In genomic region chr21:29196021-29196663, GRCh38 we compare ENCODE assay signal across 8 cellular contexts.
DNase-seq lines count a peak whose midpoint lies in the region; ATAC-seq and TF ChIP-seq lines count a peak whose summit lies in the region.

No MANE protein-coding gene starts in this region.

- peak overlapping the region; percentile 78 for H3K4me3 Mint-ChIP-seq in activated T-cell treated with anti-CD3 and anti-CD28 coated beads, Interleukin-2, amount 50 U/mL, for 4 hours

- ATAC-seq in HG03045 (IDR thresholded peaks at IDR 0.05; ENCODE audit: unreplicated experiment) (peak; percentile 95), sciatic nerve (peak; percentile 91)
- peak; percentile 97 to 99 for ATAC-seq in activated T-cell treated with anti-CD3 and anti-CD28 coated beads, Interleukin-2, amount 50 U/mL, for 4 hours

- DNase-seq in activated gamma-delta T cell treated with Interleukin-2 at 50 U/mL for 16 hours (peak; percentile 7), activated gamma-delta T cell (lab: John Stamatoyannopoulos, UW) (no peak), foreskin melanocyte (peak; percentile 72), sciatic nerve (ENCODE audit: low spot score) (no peak), NCI-H1092 treated with DMSO at 0.1 percent for 48 hours (lab: John Stamatoyannopoulos, UW) (no peak)
- DNase-seq in activated T-cell treated with anti-CD3 and anti-CD28 coated beads, Interleukin-2, amount 50 U/mL, for 4 hours, result peak; percentile 54

- intact Hi-C loops in sciatic nerve (cut with DNase I), result no loop called here

- peaks cover 25% of the 10 kb centered on the region for H3K9me3 Mint-ChIP-seq in activated T-cell treated with anti-CD3 and anti-CD28 coated beads, Interleukin-2, amount 50 U/mL, for 4 hours

- H3K4me1 Mint-ChIP-seq in activated T-cell treated with anti-CD3 and anti-CD28 coated beads, Interleukin-2, amount 50 U/mL, for 4 hours (ENCODE audit: low read depth), result peaks cover 28% of the 10 kb centered on the region

- H3K36me3 Mint-ChIP-seq in activated T-cell treated with anti-CD3 and anti-CD28 coated beads, Interleukin-2, amount 50 U/mL, for 4 hours (ENCODE audit: insufficient read depth), result peaks cover 3% of the 10 kb centered on the region

- H3K27me3 Mint-ChIP-seq in activated T-cell treated with anti-CD3 and anti-CD28 coated beads, Interleukin-2, amount 50 U/mL, for 4 hours (ENCODE audit: low read depth), result peaks cover 3% of the 10 kb centered on the region

TF ChIP-seq in PFSK-1, 5 proteins besides CTCF, POLR2A, EP300 and RAD21:
- TF ChIP-seq REST (IDR thresholded peaks at IDR 0.05; ENCODE audit: insufficient read depth in 1 of 2, low read depth in 2 of 2, low read length in 2 of 2) (no peak), SIN3A (IDR thresholded peaks at IDR 0.05; ENCODE audit: borderline replicate concordance, insufficient read depth, low read length) (peak; percentile 32; the same call in 1 of the 2 replicates), TAF1 (IDR thresholded peaks at IDR 0.05; ENCODE audit: borderline replicate concordance, insufficient read depth, low read length) (no peak), FOXP2 (optimal IDR thresholded peaks at IDR 0.05; ENCODE audit: borderline replicate concordance, extremely low read depth, extremely low read length, insufficient read depth) (peak; percentile 19), POLR2AphosphoS5 (IDR thresholded peaks at IDR 0.05; ENCODE audit: low read depth, low read length) (no peak)
TF ChIP-seq in PFSK-1: peak in this region for 2.

Comparison
In these comparisons a context has a peak if more than half of its experiments do, and no peak if none do; other contexts are left out.
1. DNase-seq: peak in activated gamma-delta T cell treated with Interleukin-2 at 50 U/mL for 16 hours (single experiment), activated T-cell treated with anti-CD3 and anti-CD28 coated beads, Interleukin-2, amount 50 U/mL, for 4 hours (single experiment) and foreskin melanocyte (single experiment); none in activated gamma-delta T cell (single experiment), sciatic nerve (single experiment) and NCI-H1092 treated with DMSO at 0.1 percent for 48 hours (single experiment).
2. Peak in every context shown above with its lines, with median percentiles within 50 percentile points of each other: ATAC-seq.